Comparison of ENCODE assay signal across 11 cellular contexts in genomic region chr2:219124379-219125110, GRCh38. TPM values are rescaled to one million over a fixed set of nuclear protein-coding genes. Genes with fewer than 3 reads are reported as not detected.
DNase-seq lines count a peak whose midpoint lies in the region; ATAC-seq and TF ChIP-seq lines count a peak whose summit lies in the region.
"Had no signal": no experiment of that assay in that cellular context is flagged by ENCODE, and none has a peak within 500 bp of the region (broad histone marks: within the 10 kb centered on the region; RNA-seq: fewer than 3 reads in every experiment).

No MANE protein-coding gene starts in this region.

- H3K36me3 Mint-ChIP-seq in activated T-cell treated with anti-CD3 and anti-CD28 coated beads, Interleukin-2, amount 50 U/mL, for 72 hours (ENCODE audit: insufficient read depth in 2 of 2) = no peaks in the 10 kb centered on the region

- H3K9me3 ChIP-seq in testis = no peaks in the 10 kb centered on the region
- H3K9me3 ChIP-seq: BLaER1 treated with 17β-estradiol and CSF1 and Interleukin-3, amounts not matched to agents 10 nM and 100 nM had no signal

- H3K4me3 ChIP-seq in testis = no peak overlapping the region
- H3K4me3 ChIP-seq: BLaER1 treated with 17β-estradiol and CSF1 and Interleukin-3, amounts not matched to agents 10 nM and 100 nM had no signal

- 56 to 60% methylated on average over 4 of the region's 4 CpGs for WGBS in testis, 2 donors

- no peak overlapping the region for H3K4me3 Mint-ChIP-seq in activated T-cell treated with anti-CD3 and anti-CD28 coated beads, Interleukin-2, amount 50 U/mL, for 72 hours

- no peaks in the 10 kb centered on the region for H3K36me3 ChIP-seq in testis (ENCODE audit: low read depth, missing control alignments)

- H3K27ac Mint-ChIP-seq in activated T-cell treated with anti-CD3 and anti-CD28 coated beads, Interleukin-2, amount 50 U/mL, for 72 hours = no peak overlapping the region

- H3K9me3 Mint-ChIP-seq in activated T-cell treated with anti-CD3 and anti-CD28 coated beads, Interleukin-2, amount 50 U/mL, for 72 hours = no peaks in the 10 kb centered on the region

- H3K4me1 ChIP-seq in testis = peaks cover 20% of the 10 kb centered on the region

- DNase-seq in Right ventricle myocardium superior = no peak
- DNase-seq in left ventricle myocardium superior = no peak
- DNase-seq in activated T-cell treated with anti-CD3 and anti-CD28 coated beads, Interleukin-2, amount 50 U/mL, for 72 hours = peak in 1 of 2 donors; percentile 1
- DNase-seq in left colon = peak; percentile 60 to 87
- peak; percentile 68 for DNase-seq in testis
- no peak for DNase-seq in hypothalamus (lab: John Stamatoyannopoulos, UW)
- DNase-seq: activated CD4-positive, CD25-positive, alpha-beta regulatory T cell; KG1 had no signal

- peak overlapping the region; percentile 47 to 62 for H3K27ac ChIP-seq in testis
- H3K27ac ChIP-seq: BLaER1 treated with 17β-estradiol and CSF1 and Interleukin-3, amounts not matched to agents 10 nM and 100 nM had no signal

- no peak for TF ChIP-seq CTCF in testis (IDR thresholded peaks at IDR 0.05)

- no peaks in the 10 kb centered on the region for H3K27me3 Mint-ChIP-seq in activated T-cell treated with anti-CD3 and anti-CD28 coated beads, Interleukin-2, amount 50 U/mL, for 72 hours (ENCODE audit: low read depth)

- H3K27me3 ChIP-seq in testis = no peaks in the 10 kb centered on the region
- H3K27me3 ChIP-seq: BLaER1 treated with 17β-estradiol and CSF1 and Interleukin-3, amounts not matched to agents 10 nM and 100 nM had no signal

- ATAC-seq in Right ventricle myocardium superior (ENCODE audit: poor library complexity) (peak; percentile 30), left ventricle myocardium superior (no peak), left colon (peak; percentile 67), HG02970 (IDR thresholded peaks at IDR 0.05; ENCODE audit: low FRiP score, unreplicated experiment) (no peak), GM19351 (IDR thresholded peaks at IDR 0.05; ENCODE audit: unreplicated experiment) (no peak)
- peak; percentile 49 to 50 for ATAC-seq in activated T-cell treated with anti-CD3 and anti-CD28 coated beads, Interleukin-2, amount 50 U/mL, for 72 hours (replicated peaks in 1 of 2)

- peaks cover 16% of the 10 kb centered on the region for H3K4me1 Mint-ChIP-seq in activated T-cell treated with anti-CD3 and anti-CD28 coated beads, Interleukin-2, amount 50 U/mL, for 72 hours (ENCODE audit: low read depth)

- intact Hi-C loops in Right ventricle myocardium superior (cut with DNase I) (no loop called here), left ventricle myocardium superior (cut with micrococcal nuclease) (no loop called here), left colon (cut with DNase I, micrococcal nuclease) (no loop called here), testis (cut with DNase I; ENCODE audit: low total_unique reads) (no loop called here)

- TF ChIP-seq POLR2A in testis (IDR thresholded peaks at IDR 0.05) = no peak

RNA-seq across cellular contexts. Expression of gene NHEJ1, which starts 36.1 kb away (rescaled TPM):
- total RNA-seq in Right ventricle myocardium superior = 7.5 TPM
- 7.0 TPM for total RNA-seq in left ventricle myocardium superior
- 10 to 100 TPM; 19.8 to 21.1 TPM for total RNA-seq in activated T-cell treated with anti-CD3 and anti-CD28 coated beads, Interleukin-2, amount 50 U/mL, for 72 hours
- 10 to 100 TPM; 45.4 to 56.1 TPM for total RNA-seq in left colon
- 10 to 100 TPM; 33.4 to 38.5 TPM for total RNA-seq in testis
- polyA plus RNA-seq in testis (ENCODE audit: insufficient read depth, low read depth, low replicate concordance) = 67.0 TPM

RNA-seq across cellular contexts. Expression of gene SLC23A3, which starts 45.3 kb away (rescaled TPM):
- 1.4 TPM for total RNA-seq in Right ventricle myocardium superior
- total RNA-seq in left ventricle myocardium superior = 0.37 TPM
- 1 to 10 TPM; 3.1 to 4.0 TPM for total RNA-seq in activated T-cell treated with anti-CD3 and anti-CD28 coated beads, Interleukin-2, amount 50 U/mL, for 72 hours
- 1 to 10 TPM; 5.1 to 6.1 TPM for total RNA-seq in left colon
- under 1 TPM; 0.39 to 0.56 TPM for total RNA-seq in testis
- polyA plus RNA-seq in testis (ENCODE audit: insufficient read depth, low read depth, low replicate concordance) = 0.42 TPM

RNA-seq across cellular contexts. Expression of gene CNPPD1, which starts 52.2 kb away (rescaled TPM):
- 69.3 TPM for total RNA-seq in Right ventricle myocardium superior
- 65.0 TPM for total RNA-seq in left ventricle myocardium superior
- total RNA-seq in activated T-cell treated with anti-CD3 and anti-CD28 coated beads, Interleukin-2, amount 50 U/mL, for 72 hours = 10 to 100 TPM; 53.5 to 54.5 TPM
- 100 to 1,000 TPM; 119 TPM for total RNA-seq in left colon
- total RNA-seq in testis = 10 to 100 TPM; 38.3 to 60.5 TPM
- polyA plus RNA-seq in testis (ENCODE audit: insufficient read depth, low read depth, low replicate concordance) = 68.0 TPM

RNA-seq across cellular contexts. Expression of gene RETREG2, which starts 53.5 kb away (rescaled TPM):
- total RNA-seq in Right ventricle myocardium superior = 36.8 TPM
- total RNA-seq in left ventricle myocardium superior = 41.1 TPM
- total RNA-seq in activated T-cell treated with anti-CD3 and anti-CD28 coated beads, Interleukin-2, amount 50 U/mL, for 72 hours = 10 to 100 TPM; 53.7 to 66.8 TPM
- 100 to 1,000 TPM; 122 to 138 TPM for total RNA-seq in left colon
- total RNA-seq in testis = 100 to 1,000 TPM; 135 to 138 TPM
- polyA plus RNA-seq in testis (ENCODE audit: insufficient read depth, low read depth, low replicate concordance) = 441 TPM

Comparison
In these comparisons a context has a peak if more than half of its experiments do, and no peak if none do; other contexts are left out.
1. ATAC-seq: peak in Right ventricle myocardium superior (single experiment), activated T-cell treated with anti-CD3 and anti-CD28 coated beads, Interleukin-2, amount 50 U/mL, for 72 hours (2 of 2) and left colon (single experiment); none in left ventricle myocardium superior (single experiment), HG02970 (single experiment) and GM19351 (single experiment).
2. DNase-seq: peak in left colon (2 of 2) and testis (single experiment); none in Right ventricle myocardium superior (single experiment), left ventricle myocardium superior (single experiment) and hypothalamus (0 of 51).